Comparison of ENCODE assay signal across 34 cellular contexts in the genomic region with DNA sequence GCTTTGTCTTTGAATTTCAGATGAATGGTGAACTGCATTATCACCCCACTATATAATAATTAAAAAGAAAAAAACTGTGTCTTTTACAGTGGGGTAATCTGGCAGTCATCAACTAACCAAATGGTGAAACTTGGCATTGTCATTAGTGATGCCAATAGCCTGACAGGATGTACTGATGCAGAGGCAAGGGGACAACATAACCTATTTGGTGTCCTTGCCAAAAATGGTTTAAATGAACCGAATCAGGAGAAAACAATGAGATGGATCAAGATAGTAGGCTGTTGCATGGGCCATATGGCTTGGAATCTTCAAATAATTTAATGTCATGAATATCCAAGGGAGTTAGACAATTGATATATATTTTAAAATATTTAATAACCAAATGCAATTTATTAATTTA.
"Had no signal": no experiment of that assay in that cellular context is flagged by ENCODE, and none has a peak within 500 bp of the region (broad histone marks: within the 10 kb centered on the region; RNA-seq: fewer than 3 reads in every experiment).

No MANE protein-coding gene starts in this region.

- H3K4me3 Mint-ChIP-seq: activated B cell treated with CpG ODN at 0.5 μM for 24 hours; activated CD4-positive, alpha-beta memory T cell treated with anti-CD3 and anti-CD28 coated beads for 36 hours; activated CD4-positive, alpha-beta T cell treated with anti-CD3 and anti-CD28 coated beads, Interleukin-2, amount 10 ng/mL, durations not matched to agents 24 days and 14 days; activated CD8-positive, alpha-beta memory T cell treated with anti-CD3 and anti-CD28 coated beads, Interleukin-2, amount 10 ng/mL, durations not matched to agents 7 days and 5 days; activated CD8-positive, alpha-beta T cell treated with anti-CD3 and anti-CD28 coated beads, Interleukin-2, amount 10 ng/mL, durations not matched to agents 7 days and 5 days; activated naive CD4-positive, alpha-beta T cell treated with anti-CD3 and anti-CD28 coated beads, Interleukin-2, amount 10 ng/mL, durations not matched to agents 7 days and 5 days; activated naive CD4-positive, alpha-beta T cell treated with anti-CD3 and anti-CD28 coated beads, Interleukin-2, amount 50 U/mL, for 24 hours; activated naive CD8-positive, alpha-beta T cell; activated naive CD8-positive, alpha-beta T cell treated with anti-CD3 and anti-CD28 coated beads, Interleukin-2, amount 10 ng/mL, durations not matched to agents 7 days and 5 days; activated naive CD8-positive, alpha-beta T cell treated with anti-CD3 and anti-CD28 coated beads, Interleukin-2, amount 50 U/mL, for 24 hours; activated T-cell treated with anti-CD3 and anti-CD28 coated beads, Interleukin-2, amount 50 U/mL, for 24 hours; brain; central memory CD8-positive, alpha-beta T cell; T-helper 2 cell treated with Interferon-gamma antibody and Interleukin-4, amounts not matched to agents 5 μg/mL and 100 μg/mL, for 36 hours had no signal

- H3K36me3 Mint-ChIP-seq: activated CD4-positive, alpha-beta memory T cell treated with anti-CD3 and anti-CD28 coated beads for 36 hours; activated CD8-positive, alpha-beta memory T cell treated with anti-CD3 and anti-CD28 coated beads, Interleukin-2, amount 10 ng/mL, durations not matched to agents 7 days and 5 days; activated naive CD4-positive, alpha-beta T cell treated with anti-CD3 and anti-CD28 coated beads, Interleukin-2, amount 10 ng/mL, durations not matched to agents 7 days and 5 days; activated naive CD4-positive, alpha-beta T cell treated with anti-CD3 and anti-CD28 coated beads, Interleukin-2, amount 50 U/mL, for 24 hours; activated naive CD8-positive, alpha-beta T cell treated with anti-CD3 and anti-CD28 coated beads, Interleukin-2, amount 10 ng/mL, durations not matched to agents 7 days and 5 days; brain had no signal

- H3K4me1 ChIP-seq: ascending aorta had no signal

- H3K27ac Mint-ChIP-seq: activated B cell treated with CpG ODN at 0.5 μM for 24 hours; activated CD4-positive, alpha-beta memory T cell treated with anti-CD3 and anti-CD28 coated beads for 36 hours; activated CD4-positive, alpha-beta T cell treated with anti-CD3 and anti-CD28 coated beads, Interleukin-2, amount 10 ng/mL, durations not matched to agents 24 days and 14 days; activated CD8-positive, alpha-beta memory T cell treated with anti-CD3 and anti-CD28 coated beads, Interleukin-2, amount 10 ng/mL, durations not matched to agents 7 days and 5 days; activated CD8-positive, alpha-beta T cell treated with anti-CD3 and anti-CD28 coated beads, Interleukin-2, amount 10 ng/mL, durations not matched to agents 7 days and 5 days; activated naive CD4-positive, alpha-beta T cell treated with anti-CD3 and anti-CD28 coated beads, Interleukin-2, amount 10 ng/mL, durations not matched to agents 7 days and 5 days; activated naive CD4-positive, alpha-beta T cell treated with anti-CD3 and anti-CD28 coated beads, Interleukin-2, amount 50 U/mL, for 24 hours; activated naive CD8-positive, alpha-beta T cell; activated naive CD8-positive, alpha-beta T cell treated with anti-CD3 and anti-CD28 coated beads, Interleukin-2, amount 10 ng/mL, durations not matched to agents 7 days and 5 days; activated naive CD8-positive, alpha-beta T cell treated with anti-CD3 and anti-CD28 coated beads, Interleukin-2, amount 50 U/mL, for 24 hours; activated T-cell treated with anti-CD3 and anti-CD28 coated beads, Interleukin-2, amount 50 U/mL, for 24 hours; activated T-helper 2 cell treated with anti-CD3 and anti-CD28 coated beads, Interferon-gamma antibody, Interleukin-2, Interleukin-4, amounts not matched to agents 10 μg/mL and 5 μg/mL and 100 μg/mL, durations not matched to agents 14 hours and 24 hours and 36 hours; brain; T-helper 2 cell treated with Interferon-gamma antibody and Interleukin-4, amounts not matched to agents 5 μg/mL and 100 μg/mL, for 36 hours had no signal

- H3K4me3 ChIP-seq: ascending aorta, cardiac muscle cell, coronary artery had no signal

- H3K27me3 Mint-ChIP-seq: activated B cell treated with CpG ODN at 0.5 μM for 24 hours; activated CD4-positive, alpha-beta memory T cell treated with anti-CD3 and anti-CD28 coated beads for 36 hours; activated CD4-positive, alpha-beta T cell treated with anti-CD3 and anti-CD28 coated beads, Interleukin-2, amount 10 ng/mL, durations not matched to agents 24 days and 14 days; activated CD8-positive, alpha-beta memory T cell treated with anti-CD3 and anti-CD28 coated beads, Interleukin-2, amount 10 ng/mL, durations not matched to agents 7 days and 5 days; activated naive CD4-positive, alpha-beta T cell treated with anti-CD3 and anti-CD28 coated beads, Interleukin-2, amount 10 ng/mL, durations not matched to agents 7 days and 5 days; activated naive CD4-positive, alpha-beta T cell treated with anti-CD3 and anti-CD28 coated beads, Interleukin-2, amount 50 U/mL, for 24 hours; activated naive CD8-positive, alpha-beta T cell; activated naive CD8-positive, alpha-beta T cell treated with anti-CD3 and anti-CD28 coated beads, Interleukin-2, amount 10 ng/mL, durations not matched to agents 7 days and 5 days; activated naive CD8-positive, alpha-beta T cell treated with anti-CD3 and anti-CD28 coated beads, Interleukin-2, amount 50 U/mL, for 24 hours; activated T-cell treated with anti-CD3 and anti-CD28 coated beads, Interleukin-2, amount 50 U/mL, for 24 hours; central memory CD8-positive, alpha-beta T cell had no signal

- H3K27me3 ChIP-seq: ascending aorta, cardiac muscle cell had no signal

- H3K27ac ChIP-seq: ascending aorta, cardiac muscle cell, coronary artery, VCaP had no signal

- H3K36me3 ChIP-seq: ascending aorta, cardiac muscle cell had no signal

- DNase-seq: activated B cell treated with CpG ODN at 0.5 μM for 24 hours; activated CD4-positive, alpha-beta memory T cell treated with anti-CD3 and anti-CD28 coated beads for 36 hours; activated CD4-positive, alpha-beta T cell treated with anti-CD3 and anti-CD28 coated beads for 4 hours; activated CD4-positive, alpha-beta T cell treated with anti-CD3 and anti-CD28 coated beads, Interleukin-2, amount 10 ng/mL, durations not matched to agents 24 days and 14 days; activated CD4-positive, alpha-beta T cell treated with anti-CD3 and anti-CD28 coated beads, Interleukin-2, amount 50 U/mL, for 1 hour; activated CD4-positive, alpha-beta T cell treated with anti-CD3 and anti-CD28 coated beads, Interleukin-2, amount 50 U/mL, for 4 hours; activated CD4-positive, CD25-positive, alpha-beta regulatory T cell treated with anti-CD3 and anti-CD28 coated beads, Interleukin-2, amount 50 U/mL, for 72 hours; activated CD8-positive, alpha-beta memory T cell treated with anti-CD3 and anti-CD28 coated beads for 24 hours; activated CD8-positive, alpha-beta memory T cell treated with anti-CD3 and anti-CD28 coated beads, Interleukin-2, amount 10 ng/mL, durations not matched to agents 7 days and 5 days; activated CD8-positive, alpha-beta memory T cell treated with anti-CD3 and anti-CD28 coated beads, Interleukin-2, amount 50 U/mL, for 48 hours; activated CD8-positive, alpha-beta T cell treated with anti-CD3 and anti-CD28 coated beads, Interleukin-2, amount 10 ng/mL, durations not matched to agents 7 days and 5 days; activated effector memory CD4-positive, alpha-beta T cell treated with Interleukin-2 at 50 U/mL for 16 hours; activated gamma-delta T cell; activated naive CD4-positive, alpha-beta T cell treated with anti-CD3 and anti-CD28 coated beads, Interleukin-2, amount 10 ng/mL, durations not matched to agents 7 days and 5 days; activated naive CD4-positive, alpha-beta T cell treated with Interleukin-2 at 50 U/mL for 16 hours; activated naive CD8-positive, alpha-beta T cell treated with anti-CD3 and anti-CD28 coated beads, Interleukin-2, amount 10 ng/mL, durations not matched to agents 7 days and 5 days; activated naive CD8-positive, alpha-beta T cell treated with anti-CD3 and anti-CD28 coated beads, Interleukin-2, amount 50 U/mL, for 24 hours; activated T-cell treated with anti-CD3 and anti-CD28 coated beads, Interleukin-2, amount 50 U/mL, for 24 hours; activated T-cell treated with anti-CD3 and anti-CD28 coated beads, Interleukin-2, amount 50 U/mL, for 48 hours; amygdala; anterior cingulate cortex; caudate nucleus; T-helper 2 cell; T-helper 9 cell had no signal

- H3K4me1 Mint-ChIP-seq: activated B cell treated with CpG ODN at 0.5 μM for 24 hours; activated CD4-positive, alpha-beta T cell treated with anti-CD3 and anti-CD28 coated beads, Interleukin-2, amount 10 ng/mL, durations not matched to agents 24 days and 14 days; activated CD8-positive, alpha-beta memory T cell treated with anti-CD3 and anti-CD28 coated beads, Interleukin-2, amount 10 ng/mL, durations not matched to agents 7 days and 5 days; activated naive CD4-positive, alpha-beta T cell treated with anti-CD3 and anti-CD28 coated beads, Interleukin-2, amount 10 ng/mL, durations not matched to agents 7 days and 5 days; activated naive CD4-positive, alpha-beta T cell treated with anti-CD3 and anti-CD28 coated beads, Interleukin-2, amount 50 U/mL, for 24 hours; activated naive CD8-positive, alpha-beta T cell treated with anti-CD3 and anti-CD28 coated beads, Interleukin-2, amount 10 ng/mL, durations not matched to agents 7 days and 5 days; activated naive CD8-positive, alpha-beta T cell treated with anti-CD3 and anti-CD28 coated beads, Interleukin-2, amount 50 U/mL, for 24 hours; brain; central memory CD8-positive, alpha-beta T cell had no signal

- ATAC-seq: activated CD8-positive, alpha-beta memory T cell treated with anti-CD3 and anti-CD28 coated beads, Interleukin-2, amount 10 ng/mL, durations not matched to agents 7 days and 5 days; activated CD8-positive, alpha-beta T cell treated with anti-CD3 and anti-CD28 coated beads, Interleukin-2, amount 10 ng/mL, durations not matched to agents 7 days and 5 days; activated naive CD8-positive, alpha-beta T cell treated with anti-CD3 and anti-CD28 coated beads, Interleukin-2, amount 50 U/mL, for 24 hours had no signal

- H3K9me3 Mint-ChIP-seq: activated CD4-positive, alpha-beta memory T cell treated with anti-CD3 and anti-CD28 coated beads for 36 hours; activated naive CD4-positive, alpha-beta T cell treated with anti-CD3 and anti-CD28 coated beads, Interleukin-2, amount 10 ng/mL, durations not matched to agents 7 days and 5 days; central memory CD8-positive, alpha-beta T cell had no signal
